ENCODE assay signal across 9 cellular contexts in the genomic region with DNA sequence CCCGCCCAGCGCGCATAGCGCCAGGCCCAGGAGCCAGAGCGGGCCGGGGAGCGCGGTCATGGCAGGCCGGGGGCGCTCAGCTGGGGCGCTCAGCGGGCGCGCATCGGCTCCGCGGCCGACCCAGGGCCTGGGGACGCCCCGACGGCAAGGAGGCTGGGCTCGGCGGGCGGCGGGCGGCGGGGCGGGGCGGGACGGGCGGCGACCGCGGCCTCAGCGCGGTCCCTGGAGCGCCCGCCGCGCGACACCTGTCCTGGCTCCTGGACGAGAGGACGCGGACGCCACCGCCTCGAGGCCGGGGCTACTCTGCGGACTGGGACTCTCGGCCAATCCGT. TPM values are rescaled to one million over a fixed set of nuclear protein-coding genes. Genes with fewer than 3 reads are reported as not detected.
A peak's percentile ranks its signal among the peaks of the same experiment; 100 is the strongest.
DNase-seq lines count a peak whose midpoint lies in the region; ATAC-seq and TF ChIP-seq lines count a peak whose summit lies in the region.
"Had no signal": no experiment of that assay in that cellular context is flagged by ENCODE, and none has a peak within 500 bp of the region (broad histone marks: within the 10 kb centered on the region; RNA-seq: fewer than 3 reads in every experiment).

No MANE protein-coding gene starts in this region.

- no peak for TF ChIP-seq CTCF in RWPE2 (IDR thresholded peaks at IDR 0.05; ENCODE audit: poor library complexity, severe bottlenecking)
- no peak for TF ChIP-seq CTCF in left lung (IDR thresholded peaks at IDR 0.05)
- TF ChIP-seq CTCF in tibial nerve (IDR thresholded peaks at IDR 0.05), result no peak

- no CpG with 5 or more reads among the region's 51 CpGs for WGBS in tibial nerve, 2 donors

- H3K36me3 Mint-ChIP-seq in activated T-cell treated with anti-CD3 and anti-CD28 coated beads, Interleukin-2, amount 50 U/mL, for 4 hours (ENCODE audit: insufficient read depth), result no peaks in the 10 kb centered on the region
- no peaks in the 10 kb centered on the region for H3K36me3 Mint-ChIP-seq in activated T-cell treated with anti-CD3 and anti-CD28 coated beads, Interleukin-2, amount 50 U/mL, for 24 hours (ENCODE audit: low read depth)
- H3K36me3 Mint-ChIP-seq: CD8-positive, alpha-beta memory T cell had no signal

- H3K9me3 Mint-ChIP-seq in activated T-cell treated with anti-CD3 and anti-CD28 coated beads, Interleukin-2, amount 50 U/mL, for 4 hours, result no peaks in the 10 kb centered on the region
- no peaks in the 10 kb centered on the region for H3K9me3 Mint-ChIP-seq in activated T-cell treated with anti-CD3 and anti-CD28 coated beads, Interleukin-2, amount 50 U/mL, for 24 hours
- H3K9me3 Mint-ChIP-seq: CD8-positive, alpha-beta memory T cell had no signal

- H3K4me1 Mint-ChIP-seq in activated T-cell treated with anti-CD3 and anti-CD28 coated beads, Interleukin-2, amount 50 U/mL, for 4 hours (ENCODE audit: low read depth), result peaks cover 11% of the 10 kb centered on the region
- peaks cover 11% of the 10 kb centered on the region for H3K4me1 Mint-ChIP-seq in activated T-cell treated with anti-CD3 and anti-CD28 coated beads, Interleukin-2, amount 50 U/mL, for 24 hours (ENCODE audit: low read depth)

- peaks cover 4% of the 10 kb centered on the region for H3K4me1 ChIP-seq in RWPE2 (ENCODE audit: insufficient read depth, poor library complexity, severe bottlenecking)
- H3K4me1 ChIP-seq in left lung, result peaks cover 3 to 16% of the 10 kb centered on the region in 2 donors
- H3K4me1 ChIP-seq in tibial nerve, result peaks cover 0 to 21% (median 0%) of the 10 kb centered on the region in 4 donors

- ATAC-seq in activated T-cell treated with anti-CD3 and anti-CD28 coated beads, Interleukin-2, amount 50 U/mL, for 4 hours, result peak; percentile 29 to 36
- no peak; the same call in 2 of the 3 replicates for ATAC-seq in RWPE2 (ENCODE audit: low read depth)
- peak; percentile 37 for ATAC-seq in left lung

- H3K27me3 ChIP-seq in RWPE2 (ENCODE audit: insufficient read depth, poor library complexity, severe bottlenecking), result no peaks in the 10 kb centered on the region
- peaks cover 18 to 39% of the 10 kb centered on the region in 2 donors for H3K27me3 ChIP-seq in left lung
- peaks cover 0 to 7% of the 10 kb centered on the region in 2 donors for H3K27me3 ChIP-seq in tibial nerve

- H3K4me3 ChIP-seq in RWPE2 (ENCODE audit: severe bottlenecking), result peak overlapping the region; percentile 67
- peak overlapping the region; percentile 34 to 62 for H3K4me3 ChIP-seq in left lung
- H3K4me3 ChIP-seq in tibial nerve, result peak overlapping the region; percentile 48 to 70 (median 58)

- H3K27ac Mint-ChIP-seq in activated T-cell treated with anti-CD3 and anti-CD28 coated beads, Interleukin-2, amount 50 U/mL, for 24 hours, result no peak overlapping the region
- H3K27ac Mint-ChIP-seq: CD8-positive, alpha-beta memory T cell had no signal

- peaks cover 19% of the 10 kb centered on the region for H3K27me3 Mint-ChIP-seq in activated T-cell treated with anti-CD3 and anti-CD28 coated beads, Interleukin-2, amount 50 U/mL, for 4 hours (ENCODE audit: low read depth)
- H3K27me3 Mint-ChIP-seq in activated T-cell treated with anti-CD3 and anti-CD28 coated beads, Interleukin-2, amount 50 U/mL, for 24 hours, result peaks cover 32% of the 10 kb centered on the region

- H3K27ac ChIP-seq in RWPE2 (ENCODE audit: poor library complexity, severe bottlenecking) (no peak overlapping the region), left lung (no peak overlapping the region), tibial nerve (peak overlapping the region; percentile 55 to 88 (median 72))

- H3K4me3 Mint-ChIP-seq in activated T-cell treated with anti-CD3 and anti-CD28 coated beads, Interleukin-2, amount 50 U/mL, for 4 hours, result no peak overlapping the region
- no peak overlapping the region for H3K4me3 Mint-ChIP-seq in activated T-cell treated with anti-CD3 and anti-CD28 coated beads, Interleukin-2, amount 50 U/mL, for 24 hours

- intact Hi-C loops in left lung (cut with DNase I), result no loop called here

- TF ChIP-seq POLR2A in tibial nerve (IDR thresholded peaks at IDR 0.05), result no peak

- no peaks in the 10 kb centered on the region for H3K9me3 ChIP-seq in RWPE2 (ENCODE audit: severe bottlenecking)
- no peaks in the 10 kb centered on the region for H3K9me3 ChIP-seq in left lung
- H3K9me3 ChIP-seq in tibial nerve, result no peaks in the 10 kb centered on the region

- no peaks in the 10 kb centered on the region for H3K36me3 ChIP-seq in RWPE2 (ENCODE audit: low read depth)
- H3K36me3 ChIP-seq in left lung, result no peaks in the 10 kb centered on the region
- H3K36me3 ChIP-seq in tibial nerve, result no peaks in the 10 kb centered on the region

- TF ChIP-seq EP300 in tibial nerve (IDR thresholded peaks at IDR 0.05), result no peak

- DNase-seq in activated T-cell treated with anti-CD3 and anti-CD28 coated beads, Interleukin-2, amount 50 U/mL, for 4 hours, result no peak
- no peak for DNase-seq in activated T-cell treated with anti-CD3 and anti-CD28 coated beads, Interleukin-2, amount 50 U/mL, for 24 hours
- no peak for DNase-seq in RWPE2 (ENCODE audit: low spot score)
- DNase-seq in left lung, result no peak
- no peak for DNase-seq in tibial nerve (ENCODE audit: low spot score in 2 of 2)
- DNase-seq in SW 1271 (lab: John Stamatoyannopoulos, UW), result no peak
- DNase-seq in NCI-H1105 (lab: John Stamatoyannopoulos, UW), result no peak
- no peak for DNase-seq in T1000 (lab: John Stamatoyannopoulos, UW)

RNA-seq across cellular contexts. Expression of a gene that starts 0.3 kb away (rescaled TPM):
- total RNA-seq in activated T-cell treated with anti-CD3 and anti-CD28 coated beads, Interleukin-2, amount 50 U/mL, for 4 hours, result under 1 TPM; 0.23 to 0.30 (median 0.24) TPM
- total RNA-seq in left lung (1 to 10 TPM; 2.1 to 2.8 TPM), tibial nerve (10 to 100 TPM; 13.6 to 33.9 (median 29.5) TPM)

RNA-seq across cellular contexts. Expression of a gene that starts 17.2 kb away (rescaled TPM):
- 1 to 10 TPM; 1.7 to 3.9 (median 2.2) TPM for total RNA-seq in activated T-cell treated with anti-CD3 and anti-CD28 coated beads, Interleukin-2, amount 50 U/mL, for 4 hours
- total RNA-seq in left lung (under 1 TPM; 0.55 to 0.82 TPM), tibial nerve (10 to 100 TPM in 1 of 4 donors, 1 to 10 TPM in 3; 4.5 to 22.2 (median 8.4) TPM)

RNA-seq across cellular contexts. Expression of a gene that starts 49.7 kb away (rescaled TPM):
- 10 to 100 TPM; 54.0 to 65.4 (median 63.2) TPM for total RNA-seq in activated T-cell treated with anti-CD3 and anti-CD28 coated beads, Interleukin-2, amount 50 U/mL, for 4 hours
- total RNA-seq in left lung (10 to 100 TPM; 34.2 to 36.3 TPM), tibial nerve (10 to 100 TPM; 34.8 to 42.3 (median 37.0) TPM)

Comparison
In these comparisons a context has a peak if more than half of its experiments do, and no peak if none do; other contexts are left out.
1. H3K27ac ChIP-seq: peak in tibial nerve (4 of 4); none in RWPE2 (single experiment) and left lung (0 of 2).
2. Peak in every context shown above with its lines, with median percentiles within 50 percentile points of each other: H3K4me3 ChIP-seq.